ENCODE assay signal across 17 cellular contexts in the genomic region with DNA sequence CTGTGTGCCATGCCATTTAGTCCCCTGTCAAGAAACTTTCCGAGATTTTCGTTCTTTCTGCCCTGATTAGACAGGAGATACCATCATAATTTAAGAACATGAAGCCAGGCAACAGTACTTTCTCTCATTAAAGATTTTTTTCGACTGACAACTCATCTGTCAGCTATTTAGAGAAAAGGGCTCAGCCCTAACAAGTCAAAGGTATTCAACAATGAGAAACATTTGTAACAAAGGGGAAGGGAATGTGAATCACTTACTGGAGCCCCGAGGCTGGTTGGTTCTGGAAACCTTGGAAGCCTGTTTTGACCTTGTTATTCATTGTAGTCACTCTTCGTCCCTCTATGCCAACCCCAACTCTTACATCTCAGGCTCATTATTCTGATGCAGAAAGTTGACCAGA.
DNase-seq lines count a peak whose midpoint lies in the region; ATAC-seq, FAIRE-seq and TF ChIP-seq lines count a peak whose summit lies in the region.
"Had no signal": no experiment of that assay in that cellular context is flagged by ENCODE, and none has a peak within 500 bp of the region (broad histone marks: within the 10 kb centered on the region; RNA-seq: fewer than 3 reads in every experiment).

No MANE protein-coding gene starts in this region.

- H3K4me1 ChIP-seq in astrocyte (ENCODE audit: insufficient read depth, low read length) (peaks cover 49% of the 10 kb centered on the region), upper lobe of left lung (no peaks in the 10 kb centered on the region), Peyer's patch (no peaks in the 10 kb centered on the region)
- H3K4me1 ChIP-seq: esophagus muscularis mucosa, testis had no signal

- TF ChIP-seq POLR2A in upper lobe of left lung (IDR thresholded peaks at IDR 0.05) (no peak), Peyer's patch (IDR thresholded peaks at IDR 0.05) (no peak)

- H3K9ac ChIP-seq in astrocyte (ENCODE audit: low read length) = peak overlapping the region; percentile 85

- WGBS in upper lobe of left lung, 2 donors = 83 to 85% methylated on average over 5 of the region's 5 CpGs

- no peaks in the 10 kb centered on the region for H4K20me1 ChIP-seq in astrocyte (ENCODE audit: insufficient read depth, low read length)

- peak; percentile 44 for DNase-seq in activated CD4-positive, alpha-beta T cell treated with anti-CD3 and anti-CD28 coated beads, Interleukin-2, amount 10 ng/mL, durations not matched to agents 24 days and 14 days
- no peak for DNase-seq in activated CD4-positive, alpha-beta T cell treated with anti-CD3 and anti-CD28 coated beads, Interleukin-2, amount 50 U/mL, for 48 hours
- DNase-seq in astrocyte (ENCODE audit: low read depth) = peak; percentile 91
- DNase-seq in glomerular visceral epithelial cell (ENCODE audit: extremely low spot score) = peak; percentile 77
- no peak for DNase-seq in upper lobe of left lung
- no peak for DNase-seq in GM19239 (ENCODE audit: insufficient read length, low spot score)
- DNase-seq in NOMO-1 treated with dmso at 0.1 percent for 144 hours (lab: John Stamatoyannopoulos, UW; ENCODE audit: unreplicated experiment) = no peak
- DNase-seq in Peyer's patch = no peak
- DNase-seq: activated CD8-positive, alpha-beta memory T cell treated with anti-CD3 and anti-CD28 coated beads, Interleukin-2, amount 50 U/mL, for 4 hours; amygdala; left ventricle myocardium superior; NCI-H1417; T-helper 9 cell; testis had no signal

- H2AFZ ChIP-seq in astrocyte (ENCODE audit: low read depth, low read length) = no peak overlapping the region

- intact Hi-C loops in activated CD4-positive, alpha-beta T cell treated with anti-CD3 and anti-CD28 coated beads, Interleukin-2, amount 10 ng/mL, durations not matched to agents 24 days and 14 days (cut with micrococcal nuclease) = no loop called here

- H3K79me2 ChIP-seq in astrocyte (ENCODE audit: insufficient read depth, low read length) = no peaks in the 10 kb centered on the region

- H3K9me3 Mint-ChIP-seq in activated CD4-positive, alpha-beta T cell treated with anti-CD3 and anti-CD28 coated beads, Interleukin-2, amount 10 ng/mL, durations not matched to agents 24 days and 14 days = no peaks in the 10 kb centered on the region
- peaks cover 3% of the 10 kb centered on the region for H3K9me3 Mint-ChIP-seq in astrocyte (ENCODE audit: unreplicated experiment)

- no peak for TF ChIP-seq EP300 in upper lobe of left lung (IDR thresholded peaks at IDR 0.05)

- peaks cover 5% of the 10 kb centered on the region for H3K4me1 Mint-ChIP-seq in activated CD4-positive, alpha-beta T cell treated with anti-CD3 and anti-CD28 coated beads, Interleukin-2, amount 10 ng/mL, durations not matched to agents 24 days and 14 days
- H3K4me1 Mint-ChIP-seq in astrocyte (ENCODE audit: low read depth, unreplicated experiment) = peaks cover 49% of the 10 kb centered on the region

- H3K4me3 Mint-ChIP-seq in activated CD4-positive, alpha-beta T cell treated with anti-CD3 and anti-CD28 coated beads, Interleukin-2, amount 10 ng/mL, durations not matched to agents 24 days and 14 days = no peak overlapping the region
- peak overlapping the region; percentile 1 for H3K4me3 Mint-ChIP-seq in astrocyte (ENCODE audit: unreplicated experiment)

- H3K9me3 ChIP-seq in astrocyte (ENCODE audit: insufficient read depth, low read depth, low read length) = no peaks in the 10 kb centered on the region
- no peaks in the 10 kb centered on the region for H3K9me3 ChIP-seq in upper lobe of left lung
- H3K9me3 ChIP-seq in Peyer's patch = no peaks in the 10 kb centered on the region
- H3K9me3 ChIP-seq: esophagus muscularis mucosa, testis had no signal

- H3K27me3 Mint-ChIP-seq in activated CD4-positive, alpha-beta T cell treated with anti-CD3 and anti-CD28 coated beads, Interleukin-2, amount 10 ng/mL, durations not matched to agents 24 days and 14 days = peaks cover 1% of the 10 kb centered on the region
- no peaks in the 10 kb centered on the region for H3K27me3 Mint-ChIP-seq in astrocyte (ENCODE audit: low read depth, unreplicated experiment)

- no peak for ATAC-seq in upper lobe of left lung (ENCODE audit: low FRiP score in 2 of 2)
- ATAC-seq: left ventricle myocardium superior had no signal

- no peak overlapping the region for H3K27ac Mint-ChIP-seq in activated CD4-positive, alpha-beta T cell treated with anti-CD3 and anti-CD28 coated beads, Interleukin-2, amount 10 ng/mL, durations not matched to agents 24 days and 14 days
- H3K27ac Mint-ChIP-seq in astrocyte (ENCODE audit: unreplicated experiment) = peak overlapping the region; percentile 59
- H3K27ac Mint-ChIP-seq: progenitor cell of endocrine pancreas had no signal

- peak; percentile 87 for FAIRE-seq in astrocyte (lab: Jason Lieb, UNC)
- no peak for FAIRE-seq in GM19239 (lab: Jason Lieb, UNC)

- H3K36me3 Mint-ChIP-seq in activated CD4-positive, alpha-beta T cell treated with anti-CD3 and anti-CD28 coated beads, Interleukin-2, amount 10 ng/mL, durations not matched to agents 24 days and 14 days (ENCODE audit: low read depth) = no peaks in the 10 kb centered on the region
- no peaks in the 10 kb centered on the region for H3K36me3 Mint-ChIP-seq in astrocyte (ENCODE audit: low read depth, unreplicated experiment)

- H3K4me3 ChIP-seq in astrocyte (ENCODE audit: insufficient read depth, low read depth, low read length) (no peak overlapping the region), upper lobe of left lung (no peak overlapping the region), Peyer's patch (no peak overlapping the region)
- H3K4me3 ChIP-seq: esophagus muscularis mucosa, testis had no signal

- H3K27me3 ChIP-seq in astrocyte (ENCODE audit: insufficient read depth, low read length) (no peaks in the 10 kb centered on the region), upper lobe of left lung (no peaks in the 10 kb centered on the region), Peyer's patch (no peaks in the 10 kb centered on the region)
- H3K27me3 ChIP-seq: testis had no signal

- no peak for TF ChIP-seq CTCF in astrocyte (IDR thresholded peaks at IDR 0.05; ENCODE audit: insufficient read depth, low read depth, low read length)
- no peak for TF ChIP-seq CTCF in upper lobe of left lung (IDR thresholded peaks at IDR 0.05)
- TF ChIP-seq CTCF in Peyer's patch (IDR thresholded peaks at IDR 0.05) = no peak

- peak overlapping the region; percentile 95 for H3K27ac ChIP-seq in astrocyte (ENCODE audit: low read depth, low read length)
- no peak overlapping the region for H3K27ac ChIP-seq in upper lobe of left lung
- no peak overlapping the region for H3K27ac ChIP-seq in Peyer's patch
- H3K27ac ChIP-seq: 22Rv1, esophagus muscularis mucosa, testis had no signal

- peak overlapping the region; percentile 55 for H3K4me2 ChIP-seq in astrocyte (ENCODE audit: low read length)

- no peaks in the 10 kb centered on the region for H3K36me3 ChIP-seq in astrocyte (ENCODE audit: insufficient read depth, low read length)
- H3K36me3 ChIP-seq in upper lobe of left lung = no peaks in the 10 kb centered on the region
- no peaks in the 10 kb centered on the region for H3K36me3 ChIP-seq in Peyer's patch
- H3K36me3 ChIP-seq: esophagus muscularis mucosa had no signal

Comparison
In these comparisons a context has a peak if more than half of its experiments do, and no peak if none do; other contexts are left out.
1. DNase-seq: peak in activated CD4-positive, alpha-beta T cell treated with anti-CD3 and anti-CD28 coated beads, Interleukin-2, amount 10 ng/mL, durations not matched to agents 24 days and 14 days (single experiment), astrocyte (single experiment) and glomerular visceral epithelial cell (single experiment); none in activated CD4-positive, alpha-beta T cell treated with anti-CD3 and anti-CD28 coated beads, Interleukin-2, amount 50 U/mL, for 48 hours (0 of 2), upper lobe of left lung (0 of 2), GM19239 (single experiment), NOMO-1 treated with dmso at 0.1 percent for 144 hours (single experiment) and Peyer's patch (0 of 3).